Comparison of ENCODE assay signal across 15 cellular contexts in the genomic region with DNA sequence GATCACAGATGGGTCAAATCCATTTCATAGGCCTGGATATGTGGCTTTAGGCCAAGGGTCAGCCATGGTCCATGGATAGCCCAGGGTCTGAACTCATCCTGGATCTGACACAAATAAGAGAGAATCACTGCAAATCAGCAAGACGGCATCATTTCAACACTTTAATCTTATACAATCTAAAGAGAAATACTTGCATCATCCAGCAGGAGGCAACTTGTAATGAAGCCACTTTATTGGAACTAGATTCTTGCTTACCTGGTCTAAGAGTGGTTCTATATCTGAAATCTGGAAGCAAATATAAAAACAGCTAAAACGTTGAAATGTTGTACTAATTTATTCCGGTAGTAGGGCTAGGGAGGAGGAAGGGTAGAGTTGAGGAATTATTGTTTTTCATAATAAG.
"Had no signal": no experiment of that assay in that cellular context is flagged by ENCODE, and none has a peak within 500 bp of the region (broad histone marks: within the 10 kb centered on the region; RNA-seq: fewer than 3 reads in every experiment).

No MANE protein-coding gene starts in this region.

- H3K9me3 ChIP-seq: gastroesophageal sphincter, neutrophil had no signal

- H3K27ac Mint-ChIP-seq: activated naive CD8-positive, alpha-beta T cell treated with anti-CD3 and anti-CD28 coated beads, Interleukin-2, amount 10 ng/mL, durations not matched to agents 7 days and 5 days; brain; naive B cell; stimulated activated naive CD8-positive, alpha-beta T cell treated with anti-CD3 and anti-CD28 coated beads, Interleukin-15, amount 100 ng/mL, for 72 hours had no signal

- H3K4me3 ChIP-seq: gastroesophageal sphincter, lung had no signal

- H3K9me3 Mint-ChIP-seq: activated naive CD8-positive, alpha-beta T cell treated with anti-CD3 and anti-CD28 coated beads, Interleukin-2, amount 10 ng/mL, durations not matched to agents 7 days and 5 days; brain had no signal

- H3K4me3 Mint-ChIP-seq: activated naive CD8-positive, alpha-beta T cell treated with anti-CD3 and anti-CD28 coated beads, Interleukin-2, amount 10 ng/mL, durations not matched to agents 7 days and 5 days; brain; central memory CD8-positive, alpha-beta T cell; naive B cell; stimulated activated naive CD8-positive, alpha-beta T cell treated with anti-CD3 and anti-CD28 coated beads, Interleukin-15, amount 100 ng/mL, for 72 hours had no signal

- H3K79me2 ChIP-seq: parathyroid adenoma had no signal

- DNase-seq: activated CD4-positive, alpha-beta T cell treated with anti-CD3 and anti-CD28 coated beads, Interleukin-2, amount 50 U/mL, for 1 hour; activated naive CD4-positive, alpha-beta T cell; activated naive CD8-positive, alpha-beta T cell treated with anti-CD3 and anti-CD28 coated beads, Interleukin-2, amount 10 ng/mL, durations not matched to agents 7 days and 5 days; effector memory CD4-positive, alpha-beta T cell; naive B cell; stimulated activated CD4-positive, alpha-beta T cell treated with anti-CD3 and anti-CD28 coated beads, Interleukin-1b, Interleukin-23, amount 100 ng/mL, for 48 hours; stimulated activated naive CD8-positive, alpha-beta T cell treated with anti-CD3 and anti-CD28 coated beads, Interleukin-15, amount 100 ng/mL, for 72 hours had no signal

- H2AFZ ChIP-seq: parathyroid adenoma had no signal

- H3K4me1 Mint-ChIP-seq: activated naive CD8-positive, alpha-beta T cell treated with anti-CD3 and anti-CD28 coated beads, Interleukin-2, amount 10 ng/mL, durations not matched to agents 7 days and 5 days; central memory CD8-positive, alpha-beta T cell; naive B cell; stimulated activated naive CD8-positive, alpha-beta T cell treated with anti-CD3 and anti-CD28 coated beads, Interleukin-15, amount 100 ng/mL, for 72 hours had no signal

- H3K4me1 ChIP-seq: gastroesophageal sphincter, parathyroid adenoma had no signal

- H3K36me3 Mint-ChIP-seq: activated naive CD8-positive, alpha-beta T cell treated with anti-CD3 and anti-CD28 coated beads, Interleukin-2, amount 10 ng/mL, durations not matched to agents 7 days and 5 days; brain; naive B cell had no signal

- ATAC-seq: activated CD4-positive, CD25-positive, alpha-beta regulatory T cell treated with anti-CD3 and anti-CD28 coated beads, Interleukin-2, amount 50 U/mL, for 24 hours; gastroesophageal sphincter; stimulated activated naive CD8-positive, alpha-beta T cell treated with anti-CD3 and anti-CD28 coated beads, Interleukin-15, amount 100 ng/mL, for 72 hours had no signal

- H3K27me3 ChIP-seq: gastroesophageal sphincter, neutrophil had no signal

- H3K27ac ChIP-seq: epithelial cell of prostate, gastroesophageal sphincter, neutrophil, parathyroid adenoma had no signal

- H3K9ac ChIP-seq: parathyroid adenoma had no signal

- H3K27me3 Mint-ChIP-seq: activated naive CD8-positive, alpha-beta T cell treated with anti-CD3 and anti-CD28 coated beads, Interleukin-2, amount 10 ng/mL, durations not matched to agents 7 days and 5 days; central memory CD8-positive, alpha-beta T cell; naive B cell; stimulated activated naive CD8-positive, alpha-beta T cell treated with anti-CD3 and anti-CD28 coated beads, Interleukin-15, amount 100 ng/mL, for 72 hours had no signal

- H3K36me3 ChIP-seq: gastroesophageal sphincter, neutrophil had no signal
